ENCODE assay signal across 25 cellular contexts in genomic region chr20:4656491-4656890, GRCh38.
"Had no signal": no experiment of that assay in that cellular context is flagged by ENCODE, and none has a peak within 500 bp of the region (broad histone marks: within the 10 kb centered on the region; RNA-seq: fewer than 3 reads in every experiment).

No MANE protein-coding gene starts in this region.

- H3K27ac Mint-ChIP-seq: activated CD4-positive, alpha-beta T cell treated with anti-CD3 and anti-CD28 coated beads, Interleukin-2, amount 10 ng/mL, durations not matched to agents 7 days and 5 days; activated CD8-positive, alpha-beta T cell treated with anti-CD3 and anti-CD28 coated beads, Interleukin-2, amount 10 ng/mL, durations not matched to agents 7 days and 5 days; activated naive CD4-positive, alpha-beta T cell treated with anti-CD3 and anti-CD28 coated beads, Interleukin-2, amount 10 ng/mL, durations not matched to agents 7 days and 5 days; activated naive CD8-positive, alpha-beta T cell treated with anti-CD3 and anti-CD28 coated beads, Interleukin-2, amount 50 U/mL, for 24 hours; naive thymus-derived CD4-positive, alpha-beta T cell; neural progenitor cell; stimulated activated naive CD8-positive, alpha-beta T cell treated with anti-CD3 and anti-CD28 coated beads, Interleukin-15, Interleukin-2, amounts not matched to agents 100 ng/mL and 50 ng/mL, for 24 hours; T-cell had no signal

- H3K27me3 ChIP-seq: ascending aorta, neural progenitor cell, tibial nerve, vagina had no signal

- H3K9ac ChIP-seq: neural progenitor cell had no signal

- H3K4me1 Mint-ChIP-seq: neural progenitor cell had no signal

- ATAC-seq: activated CD4-positive, CD25-positive, alpha-beta regulatory T cell treated with anti-CD3 and anti-CD28 coated beads, Interleukin-2, amount 50 U/mL, for 24 hours; activated CD8-positive, alpha-beta T cell treated with anti-CD3 and anti-CD28 coated beads, Interleukin-2, amount 10 ng/mL, durations not matched to agents 7 days and 5 days; activated naive CD8-positive, alpha-beta T cell treated with anti-CD3 and anti-CD28 coated beads, Interleukin-2, amount 50 U/mL, for 24 hours; activated T-cell treated with anti-CD3 and anti-CD28 coated beads, Interleukin-2, amount 50 U/mL, for 4 hours; left lobe of liver; mucosa of descending colon; naive thymus-derived CD4-positive, alpha-beta T cell; right cardiac atrium; T-cell had no signal

- H3K9me3 Mint-ChIP-seq: activated naive CD8-positive, alpha-beta T cell treated with anti-CD3 and anti-CD28 coated beads, Interleukin-2, amount 50 U/mL, for 24 hours; activated T-cell treated with anti-CD3 and anti-CD28 coated beads, Interleukin-2, amount 50 U/mL, for 4 hours; stimulated activated naive CD8-positive, alpha-beta T cell treated with anti-CD3 and anti-CD28 coated beads, Interleukin-15, Interleukin-2, amounts not matched to agents 100 ng/mL and 50 ng/mL, for 24 hours; T-cell had no signal

- H3K9me3 ChIP-seq: ascending aorta, esophagus muscularis mucosa, mucosa of descending colon, prostate gland, tibial nerve, vagina had no signal

- H3K27me3 Mint-ChIP-seq: stimulated activated naive CD8-positive, alpha-beta T cell treated with anti-CD3 and anti-CD28 coated beads, Interleukin-15, Interleukin-2, amounts not matched to agents 100 ng/mL and 50 ng/mL, for 24 hours had no signal

- H3K4me1 ChIP-seq: ascending aorta, esophagus muscularis mucosa, neural progenitor cell, prostate gland, tibial nerve, vagina had no signal

- H3K4me2 ChIP-seq: neural progenitor cell had no signal

- H3K27ac ChIP-seq: ascending aorta, coronary artery, esophagus muscularis mucosa, neural progenitor cell, prostate gland, tibial nerve, vagina had no signal

- H3K4me3 ChIP-seq: ascending aorta, coronary artery, esophagus muscularis mucosa, lung, mucosa of descending colon, neural progenitor cell, prostate gland, tibial nerve, vagina had no signal

- DNase-seq: activated CD4-positive, alpha-beta T cell treated with anti-CD3 and anti-CD28 coated beads, Interleukin-2, amount 10 ng/mL, durations not matched to agents 7 days and 5 days; activated CD8-positive, alpha-beta memory T cell treated with anti-CD3 and anti-CD28 coated beads, Interleukin-2, amount 50 U/mL, for 4 hours; activated CD8-positive, alpha-beta T cell treated with anti-CD3 and anti-CD28 coated beads, Interleukin-2, amount 10 ng/mL, durations not matched to agents 7 days and 5 days; activated naive CD4-positive, alpha-beta T cell treated with anti-CD3 and anti-CD28 coated beads, Interleukin-2, amount 10 ng/mL, durations not matched to agents 7 days and 5 days; activated naive CD8-positive, alpha-beta T cell treated with anti-CD3 and anti-CD28 coated beads, Interleukin-2, amount 50 U/mL, for 24 hours; activated T-cell treated with anti-CD3 and anti-CD28 coated beads, Interleukin-2, amount 50 U/mL, for 4 hours; effector CD4-positive, alpha-beta T cell; foreskin melanocyte; hypothalamus; kidney; mucosa of descending colon; naive thymus-derived CD4-positive, alpha-beta T cell; right cardiac atrium; T-cell had no signal

- H3K36me3 ChIP-seq: ascending aorta, esophagus muscularis mucosa, neural progenitor cell, prostate gland, tibial nerve, vagina had no signal

- H2AFZ ChIP-seq: neural progenitor cell had no signal

- H3K36me3 Mint-ChIP-seq: neural progenitor cell, T-cell had no signal

- H3K4me3 Mint-ChIP-seq: activated CD4-positive, alpha-beta T cell treated with anti-CD3 and anti-CD28 coated beads, Interleukin-2, amount 10 ng/mL, durations not matched to agents 7 days and 5 days; activated CD8-positive, alpha-beta T cell treated with anti-CD3 and anti-CD28 coated beads, Interleukin-2, amount 10 ng/mL, durations not matched to agents 7 days and 5 days; activated naive CD4-positive, alpha-beta T cell treated with anti-CD3 and anti-CD28 coated beads, Interleukin-2, amount 10 ng/mL, durations not matched to agents 7 days and 5 days; activated naive CD8-positive, alpha-beta T cell treated with anti-CD3 and anti-CD28 coated beads, Interleukin-2, amount 50 U/mL, for 24 hours; activated T-cell treated with anti-CD3 and anti-CD28 coated beads, Interleukin-2, amount 50 U/mL, for 4 hours; naive thymus-derived CD4-positive, alpha-beta T cell; neural progenitor cell; stimulated activated naive CD8-positive, alpha-beta T cell treated with anti-CD3 and anti-CD28 coated beads, Interleukin-15, Interleukin-2, amounts not matched to agents 100 ng/mL and 50 ng/mL, for 24 hours; T-cell had no signal
